In genomic region chr21:40254540-40255455, GRCh38 we compare ENCODE assay signal across 1 cellular context.
TF ChIP-seq lines count a peak whose summit lies in the region.

No MANE protein-coding gene starts in this region.

TF ChIP-seq in SK-N-SH treated with all-trans-retinoic acid at 6 μM for 48 hours, 23 proteins besides CTCF, POLR2A, EP300 and RAD21:
- TF ChIP-seq CSRNP3 (CRISPR knock-in tag; IDR thresholded peaks at IDR 0.05) (peak; percentile 61; the same call in 1 of the 2 replicates), GLIS3 (CRISPR knock-in tag; IDR thresholded peaks at IDR 0.05) (no peak), ZNF70 (CRISPR knock-in tag; IDR thresholded peaks at IDR 0.05) (no peak), ZC3H10 (CRISPR knock-in tag; IDR thresholded peaks at IDR 0.05) (no peak), SNAI2 (CRISPR knock-in tag; IDR thresholded peaks at IDR 0.05) (no peak), ARNTL (CRISPR knock-in tag; IDR thresholded peaks at IDR 0.05; ENCODE audit: borderline replicate concordance, low read depth) (peak; percentile 59; the same call in 1 of the 2 replicates), RARB (CRISPR knock-in tag; IDR thresholded peaks at IDR 0.05) (no peak), BACH2 (CRISPR knock-in tag; IDR thresholded peaks at IDR 0.05; ENCODE audit: borderline replicate concordance) (no peak), TSHZ2 (CRISPR knock-in tag; IDR thresholded peaks at IDR 0.05) (peak; percentile 77; the same call in 1 of the 2 replicates), TCF4 (CRISPR knock-in tag; IDR thresholded peaks at IDR 0.05; ENCODE audit: borderline replicate concordance) (peak; percentile 87)
TF ChIP-seq in SK-N-SH treated with all-trans-retinoic acid at 6 μM for 48 hours: peak in this region for 4.
